ENCODE assay signal across 23 cellular contexts in the genomic region with DNA sequence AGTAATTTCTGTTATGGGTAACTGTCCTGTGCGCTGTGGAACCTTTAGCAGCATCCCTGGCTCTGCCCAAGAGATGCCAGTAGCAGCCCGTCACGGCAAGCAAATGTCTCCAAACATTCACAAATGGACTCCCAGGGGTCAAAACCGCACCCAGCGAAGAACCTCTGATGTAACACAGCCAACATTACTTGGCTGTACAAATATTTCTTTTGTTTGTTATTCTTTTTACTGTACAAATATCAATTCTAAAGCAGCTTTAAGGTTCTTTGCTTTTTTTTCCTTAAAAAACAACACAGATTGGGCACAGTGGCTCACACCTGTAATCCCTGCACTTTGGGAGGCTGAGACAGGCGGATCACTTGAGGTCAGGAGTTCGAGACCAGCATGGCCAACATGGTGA.
"Had no signal": no experiment of that assay in that cellular context is flagged by ENCODE, and none has a peak within 500 bp of the region (broad histone marks: within the 10 kb centered on the region; RNA-seq: fewer than 3 reads in every experiment).

No MANE protein-coding gene starts in this region.

- H3K4me3 ChIP-seq: prostate gland, smooth muscle cell, stomach, testis, upper lobe of left lung had no signal

- DNase-seq: activated CD4-positive, alpha-beta memory T cell treated with anti-CD3 and anti-CD28 coated beads, Interleukin-2, amount 10 ng/mL, durations not matched to agents 7 days and 5 days; activated CD4-positive, alpha-beta T cell treated with anti-CD3 and anti-CD28 coated beads for 48 hours; activated CD4-positive, CD25-positive, alpha-beta regulatory T cell; activated CD8-positive, alpha-beta memory T cell treated with anti-CD3 and anti-CD28 coated beads, Interleukin-2, amount 10 ng/mL, durations not matched to agents 7 days and 5 days; activated naive CD8-positive, alpha-beta T cell treated with anti-CD3 and anti-CD28 coated beads for 36 hours; amniotic stem cell; brain microvascular endothelial cell; cortex of kidney; foreskin melanocyte; glutamatergic neuron; hippocampal formation; islet precursor cell; mammary epithelial cell; stimulated activated CD4-positive, alpha-beta T cell treated with anti-CD3 and anti-CD28 coated beads, Interleukin-4, amount 100 ng/mL, for 24 hours; stomach; T-cell; T-helper 9 cell; testis; upper lobe of left lung had no signal

- H3K36me3 ChIP-seq: brain microvascular endothelial cell, prostate gland had no signal

- ATAC-seq: activated CD8-positive, alpha-beta memory T cell treated with anti-CD3 and anti-CD28 coated beads, Interleukin-2, amount 10 ng/mL, durations not matched to agents 7 days and 5 days; right cardiac atrium; stimulated activated effector memory CD8-positive, alpha-beta T cell treated with anti-CD3 and anti-CD28 coated beads, Interleukin-12 subunit alpha, Interleukin-12 subunit beta, amount 100 ng/mL, for 72 hours; T-cell had no signal

- H3K27me3 ChIP-seq: brain microvascular endothelial cell, stomach, testis, upper lobe of left lung had no signal

- H3K9me3 ChIP-seq: prostate gland, stomach, testis, upper lobe of left lung had no signal

- H3K4me1 ChIP-seq: prostate gland, upper lobe of left lung had no signal
